8 cellular contexts compared by ENCODE assay signal in genomic region chr20:5749512-5750490, GRCh38. TPM values are rescaled to one million over a fixed set of nuclear protein-coding genes. Genes with fewer than 3 reads are reported as not detected.
DNase-seq lines count a peak whose midpoint lies in the region; ATAC-seq, FAIRE-seq and TF ChIP-seq lines count a peak whose summit lies in the region.

TSS of gene SHLD1 (plus strand) at chr20:5750401. CDS start at chr20:5772866, 22,465 bp downstream.

- H3K27ac Mint-ChIP-seq in activated T-cell treated with anti-CD3 and anti-CD28 coated beads, Interleukin-2, amount 50 U/mL, for 72 hours = peak within 1 kb of the TSS; percentile 97
- peak within 1 kb of the TSS; percentile 74 to 98 (median 96) for H3K27ac Mint-ChIP-seq in naive B cell
- peak within 1 kb of the TSS; percentile 96 for H3K27ac Mint-ChIP-seq in stimulated activated effector memory CD8-positive, alpha-beta T cell treated with anti-CD3 and anti-CD28 coated beads, Interleukin-12 subunit alpha, Interleukin-12 subunit beta, amount 100 ng/mL, for 72 hours

- H3K27me3 ChIP-seq in KMS-11 (ENCODE audit: insufficient read depth, low read depth) = no peaks in the 10 kb centered on the region

- H3K4me1 ChIP-seq in KMS-11 (ENCODE audit: low read depth, poor library complexity, severe bottlenecking) = no peaks in the 10 kb centered on the region

- H3K9ac ChIP-seq in KMS-11 = peak within 1 kb of the TSS; percentile 45; the same call in 1 of the 2 replicates

- H3K4me2 ChIP-seq in KMS-11 = peak within 1 kb of the TSS; percentile 58; the same call in 1 of the 2 replicates

- H3K4me3 ChIP-seq in KMS-11 (IDR thresholded peaks at IDR 0.05; ENCODE audit: insufficient read depth, low read depth, low read length) = no peak within 1 kb of the TSS

- H3K9me3 Mint-ChIP-seq in activated T-cell treated with anti-CD3 and anti-CD28 coated beads, Interleukin-2, amount 50 U/mL, for 72 hours = peaks cover 1 to 2% of the 10 kb centered on the region in 2 donors
- no peaks in the 10 kb centered on the region for H3K9me3 Mint-ChIP-seq in naive B cell
- H3K9me3 Mint-ChIP-seq in stimulated activated effector memory CD8-positive, alpha-beta T cell treated with anti-CD3 and anti-CD28 coated beads, Interleukin-12 subunit alpha, Interleukin-12 subunit beta, amount 100 ng/mL, for 72 hours = no peaks in the 10 kb centered on the region

- H3K79me2 ChIP-seq in KMS-11 (ENCODE audit: insufficient read depth, low read depth) = no peaks in the 10 kb centered on the region

- H2AFZ ChIP-seq in KMS-11 (ENCODE audit: low read depth) = peak within 1 kb of the TSS; percentile 75

- DNase-seq in DMS53 (lab: John Stamatoyannopoulos, UW) (peak; percentile 95), RCC 7860 (ENCODE audit: low spot score) (peak; percentile 62), fibroblast of gingiva (ENCODE audit: low read depth) (peak; percentile 88), naive B cell (peak; percentile 76)
- peak; percentile 83 to 86 for DNase-seq in activated T-cell treated with anti-CD3 and anti-CD28 coated beads, Interleukin-2, amount 50 U/mL, for 72 hours
- DNase-seq in stimulated activated effector memory CD8-positive, alpha-beta T cell treated with anti-CD3 and anti-CD28 coated beads, Interleukin-12 subunit alpha, Interleukin-12 subunit beta, amount 100 ng/mL, for 72 hours (ENCODE audit: low spot score in 2 of 2) = peak; percentile 54 to 86

- H4K20me1 ChIP-seq in KMS-11 (ENCODE audit: insufficient read depth) = no peaks in the 10 kb centered on the region

- no peak for TF ChIP-seq CTCF in KMS-11 (conservative IDR thresholded peaks at IDR 0.05; ENCODE audit: low read depth, low read length)

- peak; percentile 93 for ATAC-seq in GM21723 (IDR thresholded peaks at IDR 0.05; ENCODE audit: unreplicated experiment)
- ATAC-seq in activated T-cell treated with anti-CD3 and anti-CD28 coated beads, Interleukin-2, amount 50 U/mL, for 72 hours (replicated peaks in 1 of 2) = peak; percentile 96
- peak; percentile 99 for ATAC-seq in naive B cell (ENCODE audit: low read depth in 2 of 2)
- ATAC-seq in stimulated activated effector memory CD8-positive, alpha-beta T cell treated with anti-CD3 and anti-CD28 coated beads, Interleukin-12 subunit alpha, Interleukin-12 subunit beta, amount 100 ng/mL, for 72 hours = peak; percentile 96

- peak within 1 kb of the TSS; percentile 89 to 90 for H3K4me3 Mint-ChIP-seq in activated T-cell treated with anti-CD3 and anti-CD28 coated beads, Interleukin-2, amount 50 U/mL, for 72 hours
- peak within 1 kb of the TSS; percentile 87 to 99 (median 94) for H3K4me3 Mint-ChIP-seq in naive B cell
- peak within 1 kb of the TSS; percentile 78 for H3K4me3 Mint-ChIP-seq in stimulated activated effector memory CD8-positive, alpha-beta T cell treated with anti-CD3 and anti-CD28 coated beads, Interleukin-12 subunit alpha, Interleukin-12 subunit beta, amount 100 ng/mL, for 72 hours

- FAIRE-seq in RCC 7860 (lab: Jason Lieb, UNC) = no peak

- H3K36me3 Mint-ChIP-seq in activated T-cell treated with anti-CD3 and anti-CD28 coated beads, Interleukin-2, amount 50 U/mL, for 72 hours (ENCODE audit: insufficient read depth in 2 of 2) = peaks cover 3 to 6% of the 10 kb centered on the region in 2 donors
- H3K36me3 Mint-ChIP-seq in naive B cell = peaks cover 0 to 8% of the 10 kb centered on the region in 2 donors
- H3K36me3 Mint-ChIP-seq in stimulated activated effector memory CD8-positive, alpha-beta T cell treated with anti-CD3 and anti-CD28 coated beads, Interleukin-12 subunit alpha, Interleukin-12 subunit beta, amount 100 ng/mL, for 72 hours = no peaks in the 10 kb centered on the region

- H3K27me3 Mint-ChIP-seq in activated T-cell treated with anti-CD3 and anti-CD28 coated beads, Interleukin-2, amount 50 U/mL, for 72 hours (ENCODE audit: low read depth) = no peaks in the 10 kb centered on the region
- peaks cover 0 to 4% (median 0%) of the 10 kb centered on the region in 3 donors for H3K27me3 Mint-ChIP-seq in naive B cell

- H3K4me1 Mint-ChIP-seq in activated T-cell treated with anti-CD3 and anti-CD28 coated beads, Interleukin-2, amount 50 U/mL, for 72 hours (ENCODE audit: low read depth) = peaks cover 24% of the 10 kb centered on the region
- peaks cover 14 to 33% (median 31%) of the 10 kb centered on the region in 3 donors for H3K4me1 Mint-ChIP-seq in naive B cell
- H3K4me1 Mint-ChIP-seq in stimulated activated effector memory CD8-positive, alpha-beta T cell treated with anti-CD3 and anti-CD28 coated beads, Interleukin-12 subunit alpha, Interleukin-12 subunit beta, amount 100 ng/mL, for 72 hours = peaks cover 6% of the 10 kb centered on the region

- peak within 1 kb of the TSS; percentile 32; the same call in 1 of the 2 replicates for H3K27ac ChIP-seq in KMS-11

- H3K36me3 ChIP-seq in KMS-11 (ENCODE audit: insufficient read depth) = no peaks in the 10 kb centered on the region

RNA-seq across cellular contexts. Expression of gene SHLD1, which starts in this region (rescaled TPM):
- 10 to 100 TPM; 10.1 to 14.4 TPM for total RNA-seq in activated T-cell treated with anti-CD3 and anti-CD28 coated beads, Interleukin-2, amount 50 U/mL, for 72 hours
- 10 to 100 TPM; 14.0 to 43.9 (median 30.8) TPM for polyA plus RNA-seq in naive B cell (ENCODE audit: low read depth in 6 of 6)
